10 cellular contexts compared by ENCODE assay signal in the genomic region with DNA sequence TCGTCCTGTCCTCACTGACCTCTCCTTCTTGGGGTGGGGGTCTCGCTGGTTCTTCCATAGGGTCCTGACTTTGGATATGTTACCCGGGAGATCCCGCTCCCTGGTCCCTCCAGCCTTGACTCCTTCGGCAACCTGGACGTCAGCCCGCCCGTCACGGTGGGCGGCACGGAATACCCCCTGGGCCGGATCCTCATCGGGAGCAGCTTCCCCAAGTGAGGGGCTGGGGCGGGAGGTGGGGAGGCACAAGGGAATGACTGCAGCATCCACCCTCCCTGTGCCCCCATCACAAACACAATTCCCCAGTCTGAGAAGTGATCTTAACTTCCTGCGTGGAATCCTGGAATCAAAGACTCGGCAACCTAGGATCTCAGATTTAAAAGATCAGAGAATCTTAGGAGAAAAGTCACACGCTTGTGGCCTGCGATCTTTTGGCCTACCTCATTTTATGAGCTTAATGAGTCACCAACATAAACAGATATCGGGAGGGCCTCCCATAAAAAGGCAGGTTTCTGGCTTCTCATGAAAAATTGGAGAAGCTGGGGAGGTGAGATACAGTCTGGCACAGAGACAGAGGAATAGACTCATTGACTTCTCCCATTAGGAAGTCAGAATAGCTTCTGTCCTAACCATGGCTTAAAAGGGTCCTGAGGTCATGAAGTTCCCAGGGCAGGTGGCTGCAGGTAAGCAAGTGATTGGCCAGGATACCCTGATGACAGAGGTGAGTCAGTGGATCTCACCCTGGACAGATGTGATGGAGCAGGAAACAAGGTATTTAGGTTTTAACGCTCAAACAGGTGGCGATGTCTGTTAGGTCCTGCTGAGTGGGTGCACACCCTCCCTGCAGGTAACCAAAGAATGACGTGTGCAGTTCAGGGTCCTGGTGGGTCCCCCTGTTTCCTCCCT. TPM values are rescaled to one million over a fixed set of nuclear protein-coding genes. Genes with fewer than 3 reads are reported as not detected.
DNase-seq lines count a peak whose midpoint lies in the region; ATAC-seq lines count a peak whose summit lies in the region.
"Had no signal": no experiment of that assay in that cellular context is flagged by ENCODE, and none has a peak within 500 bp of the region (broad histone marks: within the 10 kb centered on the region; RNA-seq: fewer than 3 reads in every experiment).

No MANE protein-coding gene starts in this region.

- ATAC-seq in HG03280 (IDR thresholded peaks at IDR 0.05; ENCODE audit: unreplicated experiment), result no peak
- no peak for ATAC-seq in activated CD8-positive, alpha-beta T cell treated with anti-CD3 and anti-CD28 coated beads, Interleukin-2, amount 10 ng/mL, durations not matched to agents 7 days and 5 days

- peak; percentile 94 for DNase-seq in ACHN
- DNase-seq in HT1080 (ENCODE audit: low read depth), result peak; percentile 94
- DNase-seq in astrocyte of the hippocampus (ENCODE audit: low read depth, low spot score), result peak; percentile 86
- DNase-seq in kidney tubule cell (ENCODE audit: low spot score), result peak; percentile 95
- no peak for DNase-seq in KBM-7
- no peak for DNase-seq in activated CD8-positive, alpha-beta T cell treated with anti-CD3 and anti-CD28 coated beads, Interleukin-2, amount 10 ng/mL, durations not matched to agents 7 days and 5 days
- no peak for DNase-seq in SHP77 treated with DMSO at 0.1 percent for 48 hours (lab: John Stamatoyannopoulos, UW)
- DNase-seq: activated T-cell treated with anti-CD3 and anti-CD28 coated beads, Interleukin-2, amount 50 U/mL, for 72 hours; CD4-positive, CD25-positive, alpha-beta regulatory T cell had no signal

- CTCF ChIA-PET in activated CD8-positive, alpha-beta T cell treated with anti-CD3 and anti-CD28 coated beads, Interleukin-2, amount 10 ng/mL, durations not matched to agents 7 days and 5 days (lab: Charles Lee), result interaction anchor here (7.6 kb wide), 1 partner anchor 109 kb away, joined by 80 read pairs; no protein-coding TSS in a partner anchor

- in situ Hi-C loops in ACHN (cut with HindIII; ENCODE audit: low pct_ligation_motif_present, low pct_unique_long_range_greater_than_20kb, low sequenced_read_pairs) (no loop called here), KBM-7 (cut with MboI; ENCODE audit: low pct_unique_long_range_greater_than_20kb, low sequenced_read_pairs) (loop anchor here (10.0 kb wide), 1 partner anchor 118 kb away; the partner anchor contains the start of gene PADI2)

- H3K9me3 Mint-ChIP-seq in activated CD8-positive, alpha-beta T cell treated with anti-CD3 and anti-CD28 coated beads, Interleukin-2, amount 10 ng/mL, durations not matched to agents 7 days and 5 days (ENCODE audit: insufficient read depth), result no peaks in the 10 kb centered on the region
- H3K9me3 Mint-ChIP-seq: activated T-cell treated with anti-CD3 and anti-CD28 coated beads, Interleukin-2, amount 50 U/mL, for 72 hours; CD4-positive, CD25-positive, alpha-beta regulatory T cell had no signal

- H3K4me3 Mint-ChIP-seq in activated CD8-positive, alpha-beta T cell treated with anti-CD3 and anti-CD28 coated beads, Interleukin-2, amount 10 ng/mL, durations not matched to agents 7 days and 5 days, result no peak overlapping the region
- H3K4me3 Mint-ChIP-seq: activated T-cell treated with anti-CD3 and anti-CD28 coated beads, Interleukin-2, amount 50 U/mL, for 72 hours; CD4-positive, CD25-positive, alpha-beta regulatory T cell had no signal

- H3K27ac Mint-ChIP-seq in activated CD8-positive, alpha-beta T cell treated with anti-CD3 and anti-CD28 coated beads, Interleukin-2, amount 10 ng/mL, durations not matched to agents 7 days and 5 days, result no peak overlapping the region
- H3K27ac Mint-ChIP-seq: activated T-cell treated with anti-CD3 and anti-CD28 coated beads, Interleukin-2, amount 50 U/mL, for 72 hours; CD4-positive, CD25-positive, alpha-beta regulatory T cell had no signal

- peaks cover 3% of the 10 kb centered on the region for H3K4me1 Mint-ChIP-seq in activated CD8-positive, alpha-beta T cell treated with anti-CD3 and anti-CD28 coated beads, Interleukin-2, amount 10 ng/mL, durations not matched to agents 7 days and 5 days (ENCODE audit: low read depth)

- no peaks in the 10 kb centered on the region for H3K36me3 Mint-ChIP-seq in activated CD8-positive, alpha-beta T cell treated with anti-CD3 and anti-CD28 coated beads, Interleukin-2, amount 10 ng/mL, durations not matched to agents 7 days and 5 days (ENCODE audit: low read depth)
- H3K36me3 Mint-ChIP-seq: CD4-positive, CD25-positive, alpha-beta regulatory T cell had no signal

- peaks cover 5% of the 10 kb centered on the region for H3K27me3 Mint-ChIP-seq in activated CD8-positive, alpha-beta T cell treated with anti-CD3 and anti-CD28 coated beads, Interleukin-2, amount 10 ng/mL, durations not matched to agents 7 days and 5 days (ENCODE audit: low read depth)
- H3K27me3 Mint-ChIP-seq: CD4-positive, CD25-positive, alpha-beta regulatory T cell had no signal

- POLR2A ChIA-PET in activated CD8-positive, alpha-beta T cell treated with anti-CD3 and anti-CD28 coated beads, Interleukin-2, amount 10 ng/mL, durations not matched to agents 7 days and 5 days (lab: Charles Lee), result no interaction called here

RNA-seq across cellular contexts. Expression of gene PADI3, which starts 15.9 kb away (rescaled TPM):
- total RNA-seq in HT1080 (2014; rRNA removed; shearing (Covaris generic)), result 0.39 and 0.57 TPM in 2 replicates
- 0.48 and 0.85 TPM in 2 replicates for polyA plus RNA-seq in HT1080 (2015; cell fraction: cytosol; rRNA removed)
- 3.4 and 3.5 TPM in 2 replicates for polyA plus RNA-seq in HT1080 (2015; cell fraction: nucleus; rRNA removed)
- not detected for total RNA-seq in activated CD8-positive, alpha-beta T cell treated with anti-CD3 and anti-CD28 coated beads, Interleukin-2, amount 10 ng/mL, durations not matched to agents 7 days and 5 days
- total RNA-seq: activated T-cell treated with anti-CD3 and anti-CD28 coated beads, Interleukin-2, amount 50 U/mL, for 72 hours; CD4-positive, CD25-positive, alpha-beta regulatory T cell had no signal
- polyA plus RNA-seq: CD4-positive, CD25-positive, alpha-beta regulatory T cell had no signal

RNA-seq across cellular contexts. Expression of gene PADI1, which starts 28.1 kb away (rescaled TPM):
- total RNA-seq in HT1080 (2014; rRNA removed; shearing (Covaris generic)), result 0.47 and 0.66 TPM in 2 replicates
- polyA plus RNA-seq in HT1080 (2015; cell fraction: cytosol; rRNA removed), result 1.5 TPM in 2 replicates
- polyA plus RNA-seq in HT1080 (2015; cell fraction: nucleus; rRNA removed), result 3.3 and 3.9 TPM in 2 replicates
- not detected for total RNA-seq in activated CD8-positive, alpha-beta T cell treated with anti-CD3 and anti-CD28 coated beads, Interleukin-2, amount 10 ng/mL, durations not matched to agents 7 days and 5 days
- total RNA-seq: activated T-cell treated with anti-CD3 and anti-CD28 coated beads, Interleukin-2, amount 50 U/mL, for 72 hours; CD4-positive, CD25-positive, alpha-beta regulatory T cell had no signal
- polyA plus RNA-seq: CD4-positive, CD25-positive, alpha-beta regulatory T cell had no signal

Comparison
In these comparisons a context has a peak if more than half of its experiments do, and no peak if none do; other contexts are left out.
1. DNase-seq: peak in ACHN (single experiment), HT1080 (single experiment), astrocyte of the hippocampus (single experiment) and kidney tubule cell (single experiment); none in KBM-7 (single experiment), activated CD8-positive, alpha-beta T cell treated with anti-CD3 and anti-CD28 coated beads, Interleukin-2, amount 10 ng/mL, durations not matched to agents 7 days and 5 days (single experiment) and SHP77 treated with DMSO at 0.1 percent for 48 hours (single experiment).